ENCODE assay signal across 2 cellular contexts in the genomic region with DNA sequence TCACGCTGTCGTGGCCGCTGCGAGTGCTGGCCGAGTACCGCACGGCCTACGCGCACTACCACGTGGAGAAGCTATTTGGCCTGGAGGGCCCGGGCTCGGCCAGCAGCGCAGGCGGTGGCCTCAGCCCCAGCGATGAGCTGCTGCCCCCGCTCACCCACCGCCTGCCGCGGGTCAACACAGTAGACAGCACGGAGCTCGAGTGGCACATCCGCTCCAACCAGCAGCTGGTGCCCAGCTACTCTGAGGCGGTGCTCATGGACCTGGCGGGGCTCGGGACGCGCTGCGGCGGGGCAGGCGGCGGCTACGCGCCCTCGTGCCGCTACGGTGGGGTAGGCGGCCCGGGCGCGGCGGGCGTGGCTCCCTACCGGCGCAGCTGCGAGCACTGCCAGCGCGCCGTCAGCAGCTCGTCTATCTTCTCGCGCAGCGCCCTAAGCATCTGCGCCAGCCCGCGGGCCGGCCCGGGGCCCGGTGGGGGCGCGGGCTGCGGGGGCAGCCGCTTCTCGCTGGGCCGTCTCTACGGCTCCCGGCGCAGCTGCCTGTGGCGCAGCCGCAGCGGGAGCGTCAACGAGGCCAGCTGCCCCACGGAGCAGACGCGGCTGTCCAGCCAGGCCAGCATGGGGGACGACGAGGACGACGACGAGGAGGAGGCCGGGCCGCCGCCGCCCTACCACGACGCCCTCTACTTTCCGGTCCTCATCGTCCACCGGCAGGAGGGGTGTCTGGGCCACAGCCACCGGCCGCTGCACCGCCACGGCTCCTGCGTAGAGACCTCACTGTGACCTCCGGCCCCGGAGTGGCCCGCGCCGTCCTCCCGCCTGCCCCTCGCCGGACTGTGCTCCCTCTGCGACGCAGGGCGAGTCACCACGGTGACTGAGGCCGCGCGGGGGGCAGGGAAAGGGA.
TF ChIP-seq lines count a peak whose summit lies in the region.

No MANE protein-coding gene starts in this region.

TF ChIP-seq in SK-N-SH, 30 proteins besides CTCF, POLR2A, EP300 and RAD21 (continued from another document):
- TF ChIP-seq NFIC (IDR thresholded peaks at IDR 0.05; ENCODE audit: borderline replicate concordance), result no peak
- TF ChIP-seq ELF1 (IDR thresholded peaks at IDR 0.05), result no peak
- no peak for TF ChIP-seq RXRA (IDR thresholded peaks at IDR 0.05; ENCODE audit: borderline replicate concordance, low read depth)

TF ChIP-seq in SK-N-SH treated with all-trans-retinoic acid at 6 μM for 48 hours, 23 proteins besides CTCF, POLR2A, EP300 and RAD21 (continued from another document):
- TF ChIP-seq, protein P1, sequence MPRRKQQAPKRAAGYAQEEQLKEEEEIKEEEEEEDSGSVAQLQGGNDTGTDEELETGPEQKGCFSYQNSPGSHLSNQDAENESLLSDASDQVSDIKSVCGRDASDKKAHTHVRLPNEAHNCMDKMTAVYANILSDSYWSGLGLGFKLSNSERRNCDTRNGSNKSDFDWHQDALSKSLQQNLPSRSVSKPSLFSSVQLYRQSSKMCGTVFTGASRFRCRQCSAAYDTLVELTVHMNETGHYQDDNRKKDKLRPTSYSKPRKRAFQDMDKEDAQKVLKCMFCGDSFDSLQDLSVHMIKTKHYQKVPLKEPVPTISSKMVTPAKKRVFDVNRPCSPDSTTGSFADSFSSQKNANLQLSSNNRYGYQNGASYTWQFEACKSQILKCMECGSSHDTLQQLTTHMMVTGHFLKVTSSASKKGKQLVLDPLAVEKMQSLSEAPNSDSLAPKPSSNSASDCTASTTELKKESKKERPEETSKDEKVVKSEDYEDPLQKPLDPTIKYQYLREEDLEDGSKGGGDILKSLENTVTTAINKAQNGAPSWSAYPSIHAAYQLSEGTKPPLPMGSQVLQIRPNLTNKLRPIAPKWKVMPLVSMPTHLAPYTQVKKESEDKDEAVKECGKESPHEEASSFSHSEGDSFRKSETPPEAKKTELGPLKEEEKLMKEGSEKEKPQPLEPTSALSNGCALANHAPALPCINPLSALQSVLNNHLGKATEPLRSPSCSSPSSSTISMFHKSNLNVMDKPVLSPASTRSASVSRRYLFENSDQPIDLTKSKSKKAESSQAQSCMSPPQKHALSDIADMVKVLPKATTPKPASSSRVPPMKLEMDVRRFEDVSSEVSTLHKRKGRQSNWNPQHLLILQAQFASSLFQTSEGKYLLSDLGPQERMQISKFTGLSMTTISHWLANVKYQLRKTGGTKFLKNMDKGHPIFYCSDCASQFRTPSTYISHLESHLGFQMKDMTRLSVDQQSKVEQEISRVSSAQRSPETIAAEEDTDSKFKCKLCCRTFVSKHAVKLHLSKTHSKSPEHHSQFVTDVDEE (CRISPR knock-in tag; IDR thresholded peaks at IDR 0.05), result no peak
- no peak for TF ChIP-seq GLIS3 (CRISPR knock-in tag; IDR thresholded peaks at IDR 0.05)
- no peak for TF ChIP-seq ZNF70 (CRISPR knock-in tag; IDR thresholded peaks at IDR 0.05)
- TF ChIP-seq, protein P2, sequence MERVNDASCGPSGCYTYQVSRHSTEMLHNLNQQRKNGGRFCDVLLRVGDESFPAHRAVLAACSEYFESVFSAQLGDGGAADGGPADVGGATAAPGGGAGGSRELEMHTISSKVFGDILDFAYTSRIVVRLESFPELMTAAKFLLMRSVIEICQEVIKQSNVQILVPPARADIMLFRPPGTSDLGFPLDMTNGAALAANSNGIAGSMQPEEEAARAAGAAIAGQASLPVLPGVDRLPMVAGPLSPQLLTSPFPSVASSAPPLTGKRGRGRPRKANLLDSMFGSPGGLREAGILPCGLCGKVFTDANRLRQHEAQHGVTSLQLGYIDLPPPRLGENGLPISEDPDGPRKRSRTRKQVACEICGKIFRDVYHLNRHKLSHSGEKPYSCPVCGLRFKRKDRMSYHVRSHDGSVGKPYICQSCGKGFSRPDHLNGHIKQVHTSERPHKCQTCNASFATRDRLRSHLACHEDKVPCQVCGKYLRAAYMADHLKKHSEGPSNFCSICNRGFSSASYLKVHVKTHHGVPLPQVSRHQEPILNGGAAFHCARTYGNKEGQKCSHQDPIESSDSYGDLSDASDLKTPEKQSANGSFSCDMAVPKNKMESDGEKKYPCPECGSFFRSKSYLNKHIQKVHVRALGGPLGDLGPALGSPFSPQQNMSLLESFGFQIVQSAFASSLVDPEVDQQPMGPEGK (CRISPR knock-in tag; IDR thresholded peaks at IDR 0.05; ENCODE audit: borderline replicate concordance), result no peak
- TF ChIP-seq CSRNP3 (CRISPR knock-in tag; IDR thresholded peaks at IDR 0.05), result no peak
- no peak for TF ChIP-seq ZNF565 (CRISPR knock-in tag; conservative IDR thresholded peaks at IDR 0.05; ENCODE audit: low read depth)
- TF ChIP-seq SNAI2 (CRISPR knock-in tag; IDR thresholded peaks at IDR 0.05), result no peak
- TF ChIP-seq RARB (CRISPR knock-in tag; IDR thresholded peaks at IDR 0.05), result no peak
- no peak for TF ChIP-seq OSR1 (CRISPR knock-in tag; IDR thresholded peaks at IDR 0.05)
- TF ChIP-seq ZFP3 (CRISPR knock-in tag; IDR thresholded peaks at IDR 0.05), result no peak
- TF ChIP-seq ESRRG (CRISPR knock-in tag; IDR thresholded peaks at IDR 0.05), result no peak
